8 cellular contexts compared by ENCODE assay signal in the genomic region with DNA sequence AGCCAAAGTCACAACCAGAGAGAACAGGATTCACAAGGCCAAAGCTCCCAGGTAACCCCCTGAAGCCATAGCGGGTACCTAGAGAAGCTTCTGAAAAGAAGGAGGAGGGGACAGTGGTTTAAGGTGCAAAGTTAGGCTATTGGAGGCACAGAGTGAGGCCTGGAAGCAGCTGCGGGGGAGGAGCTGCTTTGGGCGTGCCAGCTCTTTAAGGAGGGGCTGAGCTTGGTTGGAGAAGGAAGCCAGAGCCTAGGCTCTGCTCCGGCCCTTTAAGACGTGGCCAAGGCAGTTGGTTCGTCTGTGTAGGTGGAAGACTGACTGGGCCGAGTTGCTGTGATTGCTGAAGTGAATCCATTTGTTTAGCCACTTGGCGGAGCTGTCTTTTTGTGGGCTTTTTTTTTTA. TPM values are rescaled to one million over a fixed set of nuclear protein-coding genes. Genes with fewer than 3 reads are reported as not detected.
DNase-seq lines count a peak whose midpoint lies in the region; ATAC-seq, FAIRE-seq and TF ChIP-seq lines count a peak whose summit lies in the region.

No MANE protein-coding gene starts in this region.

- DNase-seq in ACHN (peak; percentile 75), GM12878 (ENCODE audit: low read depth, low spot score) (peak; percentile 60), iPS-NIHi11 (ENCODE audit: low spot score) (peak; percentile 18), NCI-H524 treated with DMSO at 0.1 percent for 48 hours (lab: John Stamatoyannopoulos, UW) (no peak), GOT3 (lab: John Stamatoyannopoulos, UW) (no peak)
- no peak for DNase-seq in stimulated activated naive CD8-positive, alpha-beta T cell treated with anti-CD3 and anti-CD28 coated beads, Interleukin-15, amount 100 ng/mL, for 72 hours

- SMC1A ChIA-PET in GM12878 (lab: Charles Lee; ENCODE audit: uncharacterized antibody, unreplicated experiment) = interaction anchor here (0.9 to 4.0 kb wide), 9 partner anchors 8 to 782 kb away, joined by 3 to 26 read pairs (median 4); partner anchors contain the start of gene MAGEH1

- POLR2A ChIA-PET in GM12878 (lab: Charles Lee) = interaction anchor here (1.0 to 1.5 kb wide), 6 partner anchors 9 to 781 kb away, joined by 3 to 5 read pairs (median 3); partner anchors contain the start of genes MAGEH1, NBDY and USP51

- no peaks in the 10 kb centered on the region for H4K20me1 ChIP-seq in GM12878 (ENCODE audit: control insufficient read depth, insufficient read depth)

- H3K4me3 Mint-ChIP-seq in stimulated activated naive CD8-positive, alpha-beta T cell treated with anti-CD3 and anti-CD28 coated beads, Interleukin-15, amount 100 ng/mL, for 72 hours = peak overlapping the region; percentile 85 to 89

- no peaks in the 10 kb centered on the region for H3K27me3 ChIP-seq in GM12878 (replicated peaks in 1 of 2; ENCODE audit: control insufficient read depth in 2 of 2, insufficient read depth in 2 of 2, low read length in 1 of 2)

- RAD21 ChIA-PET in GM12878 (lab: Charles Lee; ENCODE audit: unreplicated experiment) = interaction anchor here (1.0 to 2.6 kb wide), 14 partner anchors 10 to 1594 kb away, joined by 3 to 24 read pairs (median 4); partner anchors contain the start of gene RRAGB

- no peaks in the 10 kb centered on the region for H3K4me1 ChIP-seq in GM12878 (ENCODE audit: control insufficient read depth, insufficient read depth, low read length)

- CTCF ChIA-PET in GM12878 (lab: Yijun Ruan, JAX) = interaction anchor here (0.7 to 8.6 kb wide), 11 partner anchors 9 to 516 kb away, joined by 3 to 58 read pairs (median 4); partner anchors contain the start of gene RRAGB

- ATAC-seq in GM18870 (IDR thresholded peaks at IDR 0.05; ENCODE audit: unreplicated experiment) = peak; percentile 86
- peak; percentile 83 for ATAC-seq in HG03103 (IDR thresholded peaks at IDR 0.05; ENCODE audit: low read depth, unreplicated experiment)
- peak; percentile 93 for ATAC-seq in GM12878
- peak; percentile 40 for ATAC-seq in stimulated activated naive CD8-positive, alpha-beta T cell treated with anti-CD3 and anti-CD28 coated beads, Interleukin-15, amount 100 ng/mL, for 72 hours

- peak overlapping the region; percentile 49; the same call in 1 of the 2 replicates for H3K4me3 ChIP-seq in GM12878

- peak in 2 of 3 experiments; percentile 7 to 18; a peak in 2 of 6 replicates for TF ChIP-seq CTCF in GM12878 (IDR thresholded peaks at IDR 0.05 in 2 of 3, conservative IDR thresholded peaks at IDR 0.05 in 1 of 3; ENCODE audit: control insufficient read depth in 2 of 3, extremely low read depth in 1 of 3, insufficient read depth in 1 of 3, low read depth in 3 of 3, low read length in 3 of 3)

- no TSS peak for BruUV-seq in GM12878 (replicated peaks; lab: Mats Ljungman, UMichigan)

- no peaks in the 10 kb centered on the region for H3K79me2 ChIP-seq in GM12878 (ENCODE audit: control insufficient read depth, insufficient read depth, low read length)

- no peak for TF ChIP-seq POLR2A in GM12878 (IDR thresholded peaks at IDR 0.05; ENCODE audit: low read depth, low read length)

- TF ChIP-seq RAD21 in GM12878 (IDR thresholded peaks at IDR 0.05; ENCODE audit: insufficient read depth, low read depth, low read length) = no peak

- H3K27ac ChIP-seq in GM12878 (ENCODE audit: control insufficient read depth, insufficient read depth) = no peak overlapping the region

- peak overlapping the region; percentile 30; the same call in 1 of the 2 replicates for H3K4me2 ChIP-seq in GM12878 (ENCODE audit: control insufficient read depth, insufficient read depth)

- H2AFZ ChIP-seq in GM12878 (ENCODE audit: control insufficient read depth, low read depth, low read length) = no peak overlapping the region

- H3K36me3 ChIP-seq in GM12878 (ENCODE audit: control insufficient read depth in 2 of 2, insufficient read depth in 2 of 2, low read length in 1 of 2) = no peaks in the 10 kb centered on the region

- H3K9me3 ChIP-seq in GM12878 (replicated peaks; ENCODE audit: control insufficient read depth, insufficient read depth, low read length) = no peaks in the 10 kb centered on the region

- no peak for TF ChIP-seq EP300 in GM12878 (IDR thresholded peaks at IDR 0.05; ENCODE audit: borderline replicate concordance in 1 of 2, control insufficient read depth in 1 of 2, low read depth in 2 of 2, low read length in 2 of 2)

- under 1% methylated on average over 8 of the region's 8 CpGs for WGBS in GM12878 (ENCODE audit: insufficient coverage, insufficient replicate concordance, low lambda C conversion rate, missing lambda C conversion rate)

- peaks cover 15% of the 10 kb centered on the region for H3K27me3 Mint-ChIP-seq in stimulated activated naive CD8-positive, alpha-beta T cell treated with anti-CD3 and anti-CD28 coated beads, Interleukin-15, amount 100 ng/mL, for 72 hours

- no peak overlapping the region for H3K27ac Mint-ChIP-seq in stimulated activated naive CD8-positive, alpha-beta T cell treated with anti-CD3 and anti-CD28 coated beads, Interleukin-15, amount 100 ng/mL, for 72 hours

- H3K9me3 Mint-ChIP-seq in stimulated activated naive CD8-positive, alpha-beta T cell treated with anti-CD3 and anti-CD28 coated beads, Interleukin-15, amount 100 ng/mL, for 72 hours = no peaks in the 10 kb centered on the region

- intact Hi-C loops in GM12878 (cut with micrococcal nuclease; ENCODE audit: unreplicated experiment) = loop anchor here (5.0 kb wide), 2 partner anchors 316 to 516 kb away; partner anchors contain the start of gene RRAGB

- no peak for FAIRE-seq in GM12878 (lab: Jason Lieb, UNC)

- no peak overlapping the region for H3K9ac ChIP-seq in GM12878 (ENCODE audit: control insufficient read depth, insufficient read depth, low read length)

- in situ Hi-C loops in ACHN (cut with HindIII; ENCODE audit: low pct_ligation_motif_present, low pct_unique_long_range_greater_than_20kb, low sequenced_read_pairs) = no loop called here
- in situ Hi-C loops in GM12878 (cut with MboI) = loop anchor here (25.0 kb wide), 2 partner anchors 746 to 1071 kb away; partner anchors contain the start of gene USP51

- peaks cover 23% of the 10 kb centered on the region for H3K4me1 Mint-ChIP-seq in stimulated activated naive CD8-positive, alpha-beta T cell treated with anti-CD3 and anti-CD28 coated beads, Interleukin-15, amount 100 ng/mL, for 72 hours

TF ChIP-seq in GM12878, 131 proteins besides CTCF, POLR2A, EP300 and RAD21 (continues in another document):
- TF ChIP-seq ZBTB4 (CRISPR knock-in tag; IDR thresholded peaks at IDR 0.05) (no peak), ATF2 (IDR thresholded peaks at IDR 0.05; ENCODE audit: low read length) (no peak), BHLHE40 (IDR thresholded peaks at IDR 0.05; ENCODE audit: borderline replicate concordance in 1 of 2, low read depth in 2 of 2, low read length in 1 of 2) (no peak)

RNA-seq across cellular contexts. Expression of gene KLF8, which starts 1.5 kb away (rescaled TPM):
- total RNA-seq in GM12878 (2013; cell fraction: nucleolus; rRNA removed) = 47.5 and 49.1 TPM in 2 replicates
- total RNA-seq in GM12878 (2014; rRNA removed) (0.79 and 1.1 TPM in 2 replicates), GM12878 (2014; rRNA removed; fragmentation: Illumina TruSeq; extraction: Trizol) (0.92 and 1.1 TPM in 2 replicates), GM12878 (2021) (1.4 and 1.9 TPM in 2 replicates)
- 1.6 TPM for polyA plus RNA-seq in GM12878 (2011; ENCODE audit: low read depth)
- polyA plus RNA-seq in GM12878 (2011; rRNA removed) (25.1 and 27.3 TPM in 2 replicates), GM12878 (2014; fragmentation: Illumina TruSeq; extraction: Trizol) (1.7 and 1.9 TPM in 2 replicates), GM12878 (2014; fragmentation: Nextera tagmentation; extraction: Ambion mirVana) (under 1 TPM; 0.31 to 0.39 TPM), GM12878 (2014; rRNA removed) (1.6 and 1.8 TPM in 2 replicates), GM12878 (2016; fragmentation: Nextera tagmentation; extraction: Ambion mirVana) (under 1 TPM; 0.79 to 0.87 TPM)
- polyA plus RNA-seq in GM12878 (2011; cell fraction: cytosol; rRNA removed) = 30.0 and 30.2 TPM in 2 replicates
- polyA plus RNA-seq in GM12878 (2011; cell fraction: nucleus; rRNA removed) = 57.3 and 86.0 TPM in 2 replicates
- polyA plus RNA-seq in GM12878 (2012) = 1.2 and 2.6 TPM in 2 replicates
- 38.3 and 43.3 TPM in 2 replicates for polyA minus RNA-seq in GM12878 (2011; rRNA and poly(A)+ RNA removed)
- 8.3 and 8.8 TPM in 2 replicates for polyA minus RNA-seq in GM12878 (2011; cell fraction: cytosol; rRNA and poly(A)+ RNA removed)
- polyA minus RNA-seq in GM12878 (2011; cell fraction: nucleus; rRNA and poly(A)+ RNA removed) = 22.0 and 26.9 TPM in 2 replicates

Comparison
In these comparisons a context has a peak if more than half of its experiments do, and no peak if none do; other contexts are left out.
1. DNase-seq: peak in ACHN (single experiment), GM12878 (single experiment) and iPS-NIHi11 (single experiment); none in stimulated activated naive CD8-positive, alpha-beta T cell treated with anti-CD3 and anti-CD28 coated beads, Interleukin-15, amount 100 ng/mL, for 72 hours (0 of 2), NCI-H524 treated with DMSO at 0.1 percent for 48 hours (single experiment) and GOT3 (single experiment).
2. ATAC-seq: peak in every context shown above with its lines; median percentile 93 in GM12878; 86 in GM18870; 83 in HG03103; 40 in stimulated activated naive CD8-positive, alpha-beta T cell treated with anti-CD3 and anti-CD28 coated beads, Interleukin-15, amount 100 ng/mL, for 72 hours.